In the genomic region with DNA sequence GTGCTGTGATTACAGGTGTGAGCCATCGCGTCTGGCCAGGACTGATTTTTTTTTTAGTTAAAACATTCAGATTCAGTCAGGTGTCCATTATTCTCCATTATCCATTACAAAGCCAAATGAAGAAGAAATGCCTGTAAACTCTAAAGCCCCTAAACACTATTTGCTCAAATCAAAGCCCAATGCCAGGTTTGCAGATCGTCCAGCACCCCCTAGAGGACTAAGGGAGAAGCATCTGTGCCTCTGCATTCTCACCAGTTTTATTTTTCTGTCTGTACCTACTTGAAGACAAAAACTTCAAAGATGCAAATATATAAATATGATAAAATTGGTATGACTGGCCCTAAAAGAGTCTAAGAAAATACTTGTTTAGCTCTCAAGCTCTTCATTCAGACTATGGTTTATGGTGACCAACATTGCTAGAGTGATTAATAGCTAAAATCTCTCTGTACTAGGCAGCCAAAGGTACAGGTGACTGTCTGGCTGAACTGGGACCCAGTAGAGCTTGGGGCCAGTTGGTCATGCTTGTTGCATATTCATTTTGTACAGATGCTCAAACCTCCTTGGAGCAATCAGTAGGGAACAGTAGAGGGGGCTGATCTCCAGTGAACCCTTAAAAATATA, we compare ENCODE assay signal across 8 cellular contexts.
DNase-seq lines count a peak whose midpoint lies in the region; ATAC-seq and TF ChIP-seq lines count a peak whose summit lies in the region.

No MANE protein-coding gene starts in this region.

- no peak overlapping the region for H3K4me3 ChIP-seq in BJ (ENCODE audit: low read depth, low read length)
- no peak overlapping the region for H3K4me3 ChIP-seq in colonic mucosa

- H3K27me3 Mint-ChIP-seq in nephron progenitor cell (ENCODE audit: low read depth, poor library complexity), result peaks cover 3% of the 10 kb centered on the region

- no peaks in the 10 kb centered on the region for H3K4me1 ChIP-seq in colonic mucosa

- no peaks in the 10 kb centered on the region for H3K9me3 ChIP-seq in colonic mucosa

- CTCF ChIA-PET in BJ (lab: Yijun Ruan, JAX), result interaction anchor here (0.6 to 4.2 kb wide), 17 partner anchors 10 to 501 kb away, joined by 3 to 30 read pairs (median 4); a partner anchor contains a TSS

- no peaks in the 10 kb centered on the region for H3K36me3 Mint-ChIP-seq in nephron progenitor cell (ENCODE audit: low read depth)

- DNase-seq in BJ (ENCODE audit: low read depth) (no peak), NOMO-1 treated with dmso at 0.1 percent for 144 hours (lab: John Stamatoyannopoulos, UW; ENCODE audit: unreplicated experiment) (peak; percentile 10), colonic mucosa (peak; percentile 44), nephron progenitor cell (no peak), GM19240 (ENCODE audit: insufficient read length, low spot score) (no peak)

- no peaks in the 10 kb centered on the region; the same call in 1 of the 2 replicates for H3K36me3 ChIP-seq in BJ (ENCODE audit: control insufficient read depth, insufficient read depth, low read length)
- no peaks in the 10 kb centered on the region for H3K36me3 ChIP-seq in colonic mucosa

- POLR2A ChIA-PET in BJ (lab: Charles Lee), result no interaction called here

- no peak for ATAC-seq in HG03025 (IDR thresholded peaks at IDR 0.05; ENCODE audit: low FRiP score, unreplicated experiment)
- ATAC-seq in HG02571 (IDR thresholded peaks at IDR 0.05; ENCODE audit: unreplicated experiment), result no peak

- H3K9me3 Mint-ChIP-seq in nephron progenitor cell, result no peaks in the 10 kb centered on the region

- H3K4me3 Mint-ChIP-seq in nephron progenitor cell, result no peak overlapping the region

- no peak overlapping the region for H3K9ac ChIP-seq in colonic mucosa (ENCODE audit: low read depth in 2 of 2, low read length in 2 of 2)

- no peak overlapping the region for H3K27ac ChIP-seq in colonic mucosa

- H3K27ac Mint-ChIP-seq in nephron progenitor cell, result no peak overlapping the region

- TF ChIP-seq CTCF in BJ (IDR thresholded peaks at IDR 0.05; ENCODE audit: insufficient read depth, low read depth, low read length) (peak; percentile 79), GM12874 (IDR thresholded peaks at IDR 0.05; ENCODE audit: insufficient read depth, low read depth, low read length) (peak; percentile 79), colonic mucosa (IDR thresholded peaks at IDR 0.05) (peak; percentile 83), nephron progenitor cell (IDR thresholded peaks at IDR 0.05) (peak; percentile 70)

- intact Hi-C loops in colonic mucosa (cut with DNase I), result no loop called here

- H3K27me3 ChIP-seq in BJ (ENCODE audit: control insufficient read depth, insufficient read depth, low read length) (no peaks in the 10 kb centered on the region), colonic mucosa (no peaks in the 10 kb centered on the region)

- peaks cover 29% of the 10 kb centered on the region for H3K4me1 Mint-ChIP-seq in nephron progenitor cell

Comparison
In these comparisons a context has a peak if more than half of its experiments do, and no peak if none do; other contexts are left out.
1. DNase-seq: peak in NOMO-1 treated with dmso at 0.1 percent for 144 hours (single experiment) and colonic mucosa (single experiment); none in BJ (single experiment), nephron progenitor cell (single experiment) and GM19240 (single experiment).
2. Peak in every context shown above with its lines, with median percentiles within 50 percentile points of each other: CTCF ChIP-seq.